In genomic region chr10:124629410-124629809, GRCh38 we compare ENCODE assay signal across 13 cellular contexts.
DNase-seq lines count a peak whose midpoint lies in the region; ATAC-seq, FAIRE-seq and TF ChIP-seq lines count a peak whose summit lies in the region.
"Had no signal": no experiment of that assay in that cellular context is flagged by ENCODE, and none has a peak within 500 bp of the region (broad histone marks: within the 10 kb centered on the region; RNA-seq: fewer than 3 reads in every experiment).

No MANE protein-coding gene starts in this region.

- peak overlapping the region in 1 of 4 donors; percentile 39 for H3K4me3 Mint-ChIP-seq in CD4-positive, CD25-positive, alpha-beta regulatory T cell

- H3K9me3 Mint-ChIP-seq in CD4-positive, CD25-positive, alpha-beta regulatory T cell = peaks cover 0 to 3% (median 0%) of the 10 kb centered on the region in 7 donors

- H3K27me3 ChIP-seq in CD4-positive, CD25-positive, alpha-beta regulatory T cell (ENCODE audit: control insufficient read depth, insufficient read depth, low read length) = no peaks in the 10 kb centered on the region
- no peaks in the 10 kb centered on the region for H3K27me3 ChIP-seq in right atrium auricular region
- no peaks in the 10 kb centered on the region for H3K27me3 ChIP-seq in skeletal muscle tissue (ENCODE audit: control insufficient read depth in 3 of 3, insufficient read depth in 3 of 3, low read length in 3 of 3)
- H3K27me3 ChIP-seq: SJSA1 had no signal

- H3K36me3 Mint-ChIP-seq in CD4-positive, CD25-positive, alpha-beta regulatory T cell = peaks cover 10% of the 10 kb centered on the region

- no peak for FAIRE-seq in RCC 7860 (lab: Jason Lieb, UNC)

- peaks cover 7 to 78% (median 40%) of the 10 kb centered on the region in 4 donors for H3K4me1 Mint-ChIP-seq in CD4-positive, CD25-positive, alpha-beta regulatory T cell

- ATAC-seq in CD4-positive, CD25-positive, alpha-beta regulatory T cell (ENCODE audit: low read depth in 2 of 2) = no peak
- ATAC-seq in HG03045 (IDR thresholded peaks at IDR 0.05; ENCODE audit: unreplicated experiment) = no peak

- no peak overlapping the region for H3K4me3 ChIP-seq in CD4-positive, CD25-positive, alpha-beta regulatory T cell (ENCODE audit: low read depth, low read length)
- no peak overlapping the region for H3K4me3 ChIP-seq in right atrium auricular region
- no peak overlapping the region for H3K4me3 ChIP-seq in skeletal muscle tissue (ENCODE audit: low read length in 3 of 3)
- H3K4me3 ChIP-seq: SJSA1 had no signal

- no peak overlapping the region for H3K9ac ChIP-seq in skeletal muscle tissue (ENCODE audit: low read depth in 1 of 3, low read length in 3 of 3)

- TF ChIP-seq CTCF in right atrium auricular region (IDR thresholded peaks at IDR 0.05) = no peak

- H3K4me1 ChIP-seq in CD4-positive, CD25-positive, alpha-beta regulatory T cell (ENCODE audit: control insufficient read depth, insufficient read depth, low read length, poor library complexity, severe bottlenecking) = peaks cover 35% of the 10 kb centered on the region
- H3K4me1 ChIP-seq in right atrium auricular region (peaks cover 0 to 85% of the 10 kb centered on the region in 2 donors), skeletal muscle tissue (ENCODE audit: control insufficient read depth in 3 of 3, insufficient read depth in 3 of 3, low read length in 3 of 3) (peaks cover 80 to 85% (median 81%) of the 10 kb centered on the region in 3 donors)
- H3K4me1 ChIP-seq: SJSA1 had no signal

- DNase-seq in CD4-positive, CD25-positive, alpha-beta regulatory T cell = no peak
- DNase-seq in right atrium auricular region (ENCODE audit: low spot score) = no peak
- no peak for DNase-seq in GF-D8 (lab: John Stamatoyannopoulos, UW)
- no peak for DNase-seq in OCI-M2 (lab: John Stamatoyannopoulos, UW; ENCODE audit: unreplicated experiment)
- no peak for DNase-seq in RCC 7860 (ENCODE audit: low spot score)
- DNase-seq: activated CD4-positive, alpha-beta T cell treated with anti-CD3 and anti-CD28 coated beads, Interleukin-2, amount 50 U/mL, for 4 hours; erythroblast; NCI-H1048; NCI-H524 had no signal

- no peaks in the 10 kb centered on the region for H3K27me3 Mint-ChIP-seq in CD4-positive, CD25-positive, alpha-beta regulatory T cell

- H3K36me3 ChIP-seq in CD4-positive, CD25-positive, alpha-beta regulatory T cell (ENCODE audit: control insufficient read depth, insufficient read depth, low read length) = peaks cover 6% of the 10 kb centered on the region
- H3K36me3 ChIP-seq in right atrium auricular region (no peaks in the 10 kb centered on the region), skeletal muscle tissue (ENCODE audit: control insufficient read depth in 3 of 3, insufficient read depth in 3 of 3, low read length in 3 of 3) (no peaks in the 10 kb centered on the region)
- H3K36me3 ChIP-seq: SJSA1 had no signal

- peaks cover 0 to 2% of the 10 kb centered on the region in 2 experiments for H3K9me3 ChIP-seq in CD4-positive, CD25-positive, alpha-beta regulatory T cell (ENCODE audit: control insufficient read depth in 2 of 2, low read length in 2 of 2)
- H3K9me3 ChIP-seq in right atrium auricular region = no peaks in the 10 kb centered on the region
- H3K9me3 ChIP-seq in skeletal muscle tissue (ENCODE audit: control insufficient read depth in 3 of 3, low read length in 3 of 3) = no peaks in the 10 kb centered on the region
- H3K9me3 ChIP-seq: SJSA1 had no signal

- H3K27ac Mint-ChIP-seq in CD4-positive, CD25-positive, alpha-beta regulatory T cell = peak overlapping the region; percentile 12 to 92 (median 83)

- peak overlapping the region; percentile 29 for H3K27ac ChIP-seq in CD4-positive, CD25-positive, alpha-beta regulatory T cell (ENCODE audit: insufficient read depth, low read length, poor library complexity, severe bottlenecking)
- H3K27ac ChIP-seq in angular gyrus (ENCODE audit: low read depth, low read length) (peak overlapping the region; percentile 85), right atrium auricular region (peak overlapping the region; percentile 21 to 76), skeletal muscle tissue (ENCODE audit: low read depth, low read length) (peak overlapping the region; percentile 41)
- H3K27ac ChIP-seq: SJSA1 had no signal

Comparison
In these comparisons a context has a peak if more than half of its experiments do, and no peak if none do; other contexts are left out.
1. H3K27ac ChIP-seq: peak in every context shown above with its lines; median percentile 85 in angular gyrus; 48 in right atrium auricular region; 41 in skeletal muscle tissue; 29 in CD4-positive, CD25-positive, alpha-beta regulatory T cell.